In genomic region chr18:55401638-55402191, GRCh38 we compare ENCODE assay signal across 10 cellular contexts.
DNase-seq lines count a peak whose midpoint lies in the region; ATAC-seq and TF ChIP-seq lines count a peak whose summit lies in the region.
"Had no signal": no experiment of that assay in that cellular context is flagged by ENCODE, and none has a peak within 500 bp of the region (broad histone marks: within the 10 kb centered on the region; RNA-seq: fewer than 3 reads in every experiment).

No MANE protein-coding gene starts in this region.

- no peaks in the 10 kb centered on the region for H3K36me3 Mint-ChIP-seq in activated naive CD4-positive, alpha-beta T cell treated with anti-CD3 and anti-CD28 coated beads, Interleukin-2, amount 50 U/mL, for 72 hours

- 64 to 77% methylated on average over 12 of the region's 12 CpGs for WGBS in body of pancreas, 2 donors

- H3K9me3 ChIP-seq in ES-I3 (ENCODE audit: control insufficient read depth, insufficient read depth, low read length) (no peaks in the 10 kb centered on the region), body of pancreas (no peaks in the 10 kb centered on the region), iPS-18a (ENCODE audit: control insufficient read depth, low read depth, low read length) (no peaks in the 10 kb centered on the region)

- H3K36me3 ChIP-seq in ES-I3 (ENCODE audit: insufficient read depth, low read length) (no peaks in the 10 kb centered on the region), body of pancreas (replicated peaks in 1 of 2; ENCODE audit: insufficient read depth in 1 of 2, low read depth in 2 of 2) (no peaks in the 10 kb centered on the region), iPS-18a (ENCODE audit: control insufficient read depth, low read depth, low read length) (no peaks in the 10 kb centered on the region)

- peaks cover 46% of the 10 kb centered on the region for H3K4me1 ChIP-seq in ES-I3 (ENCODE audit: insufficient read depth, low read length)
- peaks cover 3% of the 10 kb centered on the region for H3K4me1 ChIP-seq in body of pancreas
- H3K4me1 ChIP-seq in iPS-18a (ENCODE audit: control insufficient read depth, low read depth, low read length): peaks cover 71% of the 10 kb centered on the region

- ATAC-seq in body of pancreas: peak; percentile 62
- peak; percentile 57 for ATAC-seq in sciatic nerve
- ATAC-seq in activated naive CD4-positive, alpha-beta T cell treated with anti-CD3 and anti-CD28 coated beads, Interleukin-2, amount 50 U/mL, for 72 hours: no peak
- no peak for ATAC-seq in HG03095 (IDR thresholded peaks at IDR 0.05; ENCODE audit: unreplicated experiment)

- H3K27me3 ChIP-seq in body of pancreas: no peaks in the 10 kb centered on the region
- H3K27me3 ChIP-seq in iPS-18a (ENCODE audit: control insufficient read depth, insufficient read depth, low read length): no peaks in the 10 kb centered on the region

- H3K9ac ChIP-seq in ES-I3 (ENCODE audit: low read depth, low read length) (peak overlapping the region; percentile 18; the same call in 1 of the 2 replicates), iPS-18a (ENCODE audit: low read length) (no peak overlapping the region)

- no peak overlapping the region for H3K4me3 ChIP-seq in body of pancreas
- H3K4me3 ChIP-seq in iPS-18a (ENCODE audit: low read length): peak overlapping the region; percentile 29

- no peak overlapping the region for H3K27ac Mint-ChIP-seq in activated naive CD4-positive, alpha-beta T cell treated with anti-CD3 and anti-CD28 coated beads, Interleukin-2, amount 50 U/mL, for 72 hours

- TF ChIP-seq POLR2A in body of pancreas (IDR thresholded peaks at IDR 0.05): peak in 1 of 3 donors; percentile 7

- no peaks in the 10 kb centered on the region for H3K9me3 Mint-ChIP-seq in activated naive CD4-positive, alpha-beta T cell treated with anti-CD3 and anti-CD28 coated beads, Interleukin-2, amount 50 U/mL, for 72 hours

- DNase-seq in body of pancreas (peak in 1 of 4 donors; percentile 25), sciatic nerve (ENCODE audit: low spot score) (no peak), NCI-H2081 treated with DMSO at 0.1 percent for 48 hours (lab: John Stamatoyannopoulos, UW) (no peak), NCI-H345 treated with DMSO at 0.1 percent for 48 hours (lab: John Stamatoyannopoulos, UW; ENCODE audit: unreplicated experiment) (no peak)
- no peak for DNase-seq in activated naive CD4-positive, alpha-beta T cell treated with anti-CD3 and anti-CD28 coated beads, Interleukin-2, amount 50 U/mL, for 72 hours (ENCODE audit: low spot score in 2 of 2)
- DNase-seq: activated CD8-positive, alpha-beta memory T cell treated with anti-CD3 and anti-CD28 coated beads for 24 hours; DMS79 had no signal

- H3K27ac ChIP-seq in body of pancreas (peak overlapping the region in 2 of 4 donors; percentile 9 to 43), iPS-18a (ENCODE audit: low read length) (no peak overlapping the region)

- no peak for TF ChIP-seq CTCF in body of pancreas (IDR thresholded peaks at IDR 0.05)

- intact Hi-C loops in body of pancreas (cut with DNase I): no loop called here
- intact Hi-C loops in sciatic nerve (cut with DNase I): loop anchor here (10.0 kb wide), 1 partner anchor 47 kb away; no protein-coding TSS in a partner anchor

Comparison
In these comparisons a context has a peak if more than half of its experiments do, and no peak if none do; other contexts are left out.
1. ATAC-seq: peak in body of pancreas (single experiment) and sciatic nerve (single experiment); none in activated naive CD4-positive, alpha-beta T cell treated with anti-CD3 and anti-CD28 coated beads, Interleukin-2, amount 50 U/mL, for 72 hours (0 of 2) and HG03095 (single experiment).